Comparison of ENCODE assay signal across 27 cellular contexts in genomic region chr3:197399486-197399885, GRCh38.
DNase-seq lines count a peak whose midpoint lies in the region; ATAC-seq, FAIRE-seq and TF ChIP-seq lines count a peak whose summit lies in the region.
"Had no signal": no experiment of that assay in that cellular context is flagged by ENCODE, and none has a peak within 500 bp of the region (broad histone marks: within the 10 kb centered on the region; RNA-seq: fewer than 3 reads in every experiment).

No MANE protein-coding gene starts in this region.

- WGBS in mesenchymal stem cell, result 61% methylated on average over 4 of the region's 4 CpGs
- WGBS in GM23248 (ENCODE audit: low coverage in 1 of 2, low lambda C conversion rate in 2 of 2, missing lambda C conversion rate in 2 of 2), 2 experiments, result 65 to 66% methylated on average over 4 of the region's 4 CpGs

- no peaks in the 10 kb centered on the region for H3K9me3 ChIP-seq in mesenchymal stem cell (ENCODE audit: control insufficient read depth, low read length)
- H3K9me3 ChIP-seq in upper lobe of right lung, result no peaks in the 10 kb centered on the region
- no peaks in the 10 kb centered on the region for H3K9me3 ChIP-seq in GM23248 (ENCODE audit: low read depth)
- H3K9me3 ChIP-seq: A549 had no signal

- H3K27me3 Mint-ChIP-seq in stimulated activated naive CD8-positive, alpha-beta T cell treated with anti-CD3 and anti-CD28 coated beads, Interleukin-15, Interleukin-2, amounts not matched to agents 100 ng/mL and 50 ng/mL, for 24 hours, result no peaks in the 10 kb centered on the region
- no peaks in the 10 kb centered on the region for H3K27me3 Mint-ChIP-seq in stimulated activated naive CD8-positive, alpha-beta T cell treated with anti-CD3 and anti-CD28 coated beads, Interleukin-15, amount 100 ng/mL, for 72 hours
- peaks cover 11% of the 10 kb centered on the region for H3K27me3 Mint-ChIP-seq in activated T-helper 17 cell treated with anti-CD3 and anti-CD28 coated beads, Interleukin-2, amount 50 U/mL, for 72 hours

- intact Hi-C loops in upper lobe of right lung (cut with DNase I), result no loop called here

- no peak overlapping the region for H2BK12ac ChIP-seq in mesenchymal stem cell (ENCODE audit: low read length in 2 of 2)

- no peak overlapping the region for H3K14ac ChIP-seq in mesenchymal stem cell (ENCODE audit: low read length in 2 of 2)

- no peak overlapping the region for H3K23ac ChIP-seq in mesenchymal stem cell (ENCODE audit: low read length in 2 of 2)

- no peak overlapping the region for H3K9ac ChIP-seq in mesenchymal stem cell (ENCODE audit: low read length)
- H3K9ac ChIP-seq in GM23248, result no peak overlapping the region
- H3K9ac ChIP-seq: KMS-11 had no signal

- in situ Hi-C loops in GM23248 (cut with MboI), result no loop called here

- no peaks in the 10 kb centered on the region for H3K79me2 ChIP-seq in GM23248 (ENCODE audit: insufficient read depth)

- H2BK15ac ChIP-seq in mesenchymal stem cell (ENCODE audit: low read depth, poor library complexity, severe bottlenecking), result no peak overlapping the region

- peak overlapping the region; percentile 26 for H3K27ac Mint-ChIP-seq in stimulated activated naive CD8-positive, alpha-beta T cell treated with anti-CD3 and anti-CD28 coated beads, Interleukin-15, Interleukin-2, amounts not matched to agents 100 ng/mL and 50 ng/mL, for 24 hours
- H3K27ac Mint-ChIP-seq in stimulated activated naive CD8-positive, alpha-beta T cell treated with anti-CD3 and anti-CD28 coated beads, Interleukin-15, amount 100 ng/mL, for 72 hours, result peak overlapping the region in 1 of 2 donors; percentile 24
- peak overlapping the region; percentile 14 for H3K27ac Mint-ChIP-seq in activated T-helper 17 cell treated with anti-CD3 and anti-CD28 coated beads, Interleukin-2, amount 50 U/mL, for 72 hours
- H3K27ac Mint-ChIP-seq: IgD-negative memory B cell had no signal

- H2AK5ac ChIP-seq in mesenchymal stem cell (ENCODE audit: low read length, severe bottlenecking), result peak overlapping the region; percentile 47

- no peak overlapping the region for H2BK5ac ChIP-seq in mesenchymal stem cell (ENCODE audit: low read depth, low read length, poor library complexity, severe bottlenecking)

- H3K36me3 ChIP-seq in mesenchymal stem cell (ENCODE audit: control insufficient read depth in 1 of 2, insufficient read depth in 2 of 2, low read depth in 1 of 2, low read length in 2 of 2) (no peaks in the 10 kb centered on the region), upper lobe of right lung (no peaks in the 10 kb centered on the region), GM23248 (ENCODE audit: low read depth) (no peaks in the 10 kb centered on the region)

- H3K4me3 ChIP-seq in mesenchymal stem cell (ENCODE audit: insufficient read depth in 1 of 2, low read depth in 1 of 2, low read length in 2 of 2) (no peak overlapping the region), upper lobe of right lung (no peak overlapping the region), GM23248 (no peak overlapping the region)
- H3K4me3 ChIP-seq: A549, PC-9 had no signal

- no peaks in the 10 kb centered on the region for H3K36me3 Mint-ChIP-seq in stimulated activated naive CD8-positive, alpha-beta T cell treated with anti-CD3 and anti-CD28 coated beads, Interleukin-15, Interleukin-2, amounts not matched to agents 100 ng/mL and 50 ng/mL, for 24 hours (ENCODE audit: low read depth)
- no peaks in the 10 kb centered on the region for H3K36me3 Mint-ChIP-seq in activated T-helper 17 cell treated with anti-CD3 and anti-CD28 coated beads, Interleukin-2, amount 50 U/mL, for 72 hours (ENCODE audit: low read depth)
- H3K36me3 Mint-ChIP-seq: CD4-positive, alpha-beta memory T cell; IgD-negative memory B cell had no signal

- H3K79me1 ChIP-seq in mesenchymal stem cell (replicated peaks; ENCODE audit: low read length, poor library complexity, severe bottlenecking), result no peaks in the 10 kb centered on the region

- no peak overlapping the region for H4K91ac ChIP-seq in mesenchymal stem cell (ENCODE audit: low read length)

- H3K27me3 ChIP-seq in mesenchymal stem cell (ENCODE audit: control insufficient read depth in 1 of 2, insufficient read depth in 1 of 2, low read length in 2 of 2), result peaks cover 0 to 66% of the 10 kb centered on the region in 2 experiments
- no peaks in the 10 kb centered on the region for H3K27me3 ChIP-seq in upper lobe of right lung
- H3K27me3 ChIP-seq in GM23248 (replicated peaks; ENCODE audit: insufficient read depth), result peaks cover 11% of the 10 kb centered on the region; the same call in 1 of the 2 replicates

- no peak for TF ChIP-seq CTCF in upper lobe of right lung (IDR thresholded peaks at IDR 0.05)

- no peaks in the 10 kb centered on the region for H3K9me3 Mint-ChIP-seq in stimulated activated naive CD8-positive, alpha-beta T cell treated with anti-CD3 and anti-CD28 coated beads, Interleukin-15, Interleukin-2, amounts not matched to agents 100 ng/mL and 50 ng/mL, for 24 hours
- H3K9me3 Mint-ChIP-seq in stimulated activated naive CD8-positive, alpha-beta T cell treated with anti-CD3 and anti-CD28 coated beads, Interleukin-15, amount 100 ng/mL, for 72 hours, result no peaks in the 10 kb centered on the region
- no peaks in the 10 kb centered on the region for H3K9me3 Mint-ChIP-seq in activated T-helper 17 cell treated with anti-CD3 and anti-CD28 coated beads, Interleukin-2, amount 50 U/mL, for 72 hours
- H3K9me3 Mint-ChIP-seq: CD4-positive, alpha-beta memory T cell had no signal

- no peak overlapping the region for H2BK120ac ChIP-seq in mesenchymal stem cell (ENCODE audit: low read depth, low read length)

- no peak overlapping the region for H2AFZ ChIP-seq in mesenchymal stem cell (ENCODE audit: low read depth, low read length)
- H2AFZ ChIP-seq in GM23248, result no peak overlapping the region
- H2AFZ ChIP-seq: PC-9 had no signal

- no peak overlapping the region for H3K4ac ChIP-seq in mesenchymal stem cell (ENCODE audit: low read depth in 1 of 2, low read length in 2 of 2)

- no peak for DNase-seq in stimulated activated naive CD8-positive, alpha-beta T cell treated with anti-CD3 and anti-CD28 coated beads, Interleukin-15, amount 100 ng/mL, for 72 hours
- DNase-seq in mesenchymal stem cell (no peak), upper lobe of right lung (peak; percentile 8), GM23248 (no peak), RCC 7860 (ENCODE audit: low spot score) (no peak)
- no peak for DNase-seq in activated CD4-positive, alpha-beta T cell treated with anti-CD3 and anti-CD28 coated beads for 48 hours
- DNase-seq: C1 segment of cervical spinal cord; Calu3; CD4-positive, alpha-beta memory T cell; DMS53; GOT3; MM.1S; NCI-H2029; NCI-H446 treated with DMSO at 0.1 percent for 48 hours; NCI-H526; NCI-H82; PC-9; RPMI8226; SHP77; SW 1271 had no signal

- H3K4me1 Mint-ChIP-seq in stimulated activated naive CD8-positive, alpha-beta T cell treated with anti-CD3 and anti-CD28 coated beads, Interleukin-15, Interleukin-2, amounts not matched to agents 100 ng/mL and 50 ng/mL, for 24 hours (ENCODE audit: low read depth), result peaks cover 28% of the 10 kb centered on the region
- H3K4me1 Mint-ChIP-seq in stimulated activated naive CD8-positive, alpha-beta T cell treated with anti-CD3 and anti-CD28 coated beads, Interleukin-15, amount 100 ng/mL, for 72 hours, result peaks cover 28% of the 10 kb centered on the region
- H3K4me1 Mint-ChIP-seq in activated T-helper 17 cell treated with anti-CD3 and anti-CD28 coated beads, Interleukin-2, amount 50 U/mL, for 72 hours, result peaks cover 23% of the 10 kb centered on the region
- H3K4me1 Mint-ChIP-seq: CD4-positive, alpha-beta memory T cell had no signal

- H3F3A ChIP-seq in GM23248 (ENCODE audit: insufficient read depth), result peaks cover 13% of the 10 kb centered on the region

- no peaks in the 10 kb centered on the region for H3K9me2 ChIP-seq in GM23248 (ENCODE audit: insufficient read depth)

- H4K8ac ChIP-seq in mesenchymal stem cell (ENCODE audit: low read length), result no peak overlapping the region

- H4K20me1 ChIP-seq in GM23248 (ENCODE audit: insufficient read depth), result no peaks in the 10 kb centered on the region

- H3K4me3 Mint-ChIP-seq in stimulated activated naive CD8-positive, alpha-beta T cell treated with anti-CD3 and anti-CD28 coated beads, Interleukin-15, Interleukin-2, amounts not matched to agents 100 ng/mL and 50 ng/mL, for 24 hours, result no peak overlapping the region
- no peak overlapping the region for H3K4me3 Mint-ChIP-seq in stimulated activated naive CD8-positive, alpha-beta T cell treated with anti-CD3 and anti-CD28 coated beads, Interleukin-15, amount 100 ng/mL, for 72 hours
- no peak overlapping the region for H3K4me3 Mint-ChIP-seq in activated T-helper 17 cell treated with anti-CD3 and anti-CD28 coated beads, Interleukin-2, amount 50 U/mL, for 72 hours

- FAIRE-seq in RCC 7860 (lab: Jason Lieb, UNC), result no peak
- FAIRE-seq: A549, G401.6 had no signal

- peaks cover 7% of the 10 kb centered on the region for H3K4me1 ChIP-seq in mesenchymal stem cell (ENCODE audit: control insufficient read depth, insufficient read depth, low read depth, low read length)
- no peaks in the 10 kb centered on the region for H3K4me1 ChIP-seq in upper lobe of right lung
- peaks cover 11% of the 10 kb centered on the region for H3K4me1 ChIP-seq in GM23248 (ENCODE audit: insufficient read depth)
- H3K4me1 ChIP-seq: A549 had no signal

- no peak overlapping the region for H3K27ac ChIP-seq in mesenchymal stem cell (ENCODE audit: low read length, poor library complexity, severe bottlenecking)
- H3K27ac ChIP-seq in upper lobe of right lung, result no peak overlapping the region
- no peak overlapping the region for H3K27ac ChIP-seq in GM23248
- H3K27ac ChIP-seq: A549, KMS-11, PC-9 had no signal

- no peak for ATAC-seq in stimulated activated naive CD8-positive, alpha-beta T cell treated with anti-CD3 and anti-CD28 coated beads, Interleukin-15, amount 100 ng/mL, for 72 hours
- ATAC-seq in activated T-helper 17 cell treated with anti-CD3 and anti-CD28 coated beads, Interleukin-2, amount 50 U/mL, for 72 hours (replicated peaks), result no peak
- no peak for ATAC-seq in upper lobe of right lung
- ATAC-seq: A549, HCT116 had no signal

- no peak overlapping the region for H3K18ac ChIP-seq in mesenchymal stem cell (ENCODE audit: low read depth in 1 of 2, low read length in 2 of 2)

- H3K4me2 ChIP-seq in mesenchymal stem cell (ENCODE audit: low read length, poor library complexity, severe bottlenecking) (no peak overlapping the region), GM23248 (ENCODE audit: unreplicated experiment) (no peak overlapping the region)
- H3K4me2 ChIP-seq: A549, KMS-11, PC-9 had no signal
